Comparison of ENCODE assay signal across 1 cellular context in the genomic region with DNA sequence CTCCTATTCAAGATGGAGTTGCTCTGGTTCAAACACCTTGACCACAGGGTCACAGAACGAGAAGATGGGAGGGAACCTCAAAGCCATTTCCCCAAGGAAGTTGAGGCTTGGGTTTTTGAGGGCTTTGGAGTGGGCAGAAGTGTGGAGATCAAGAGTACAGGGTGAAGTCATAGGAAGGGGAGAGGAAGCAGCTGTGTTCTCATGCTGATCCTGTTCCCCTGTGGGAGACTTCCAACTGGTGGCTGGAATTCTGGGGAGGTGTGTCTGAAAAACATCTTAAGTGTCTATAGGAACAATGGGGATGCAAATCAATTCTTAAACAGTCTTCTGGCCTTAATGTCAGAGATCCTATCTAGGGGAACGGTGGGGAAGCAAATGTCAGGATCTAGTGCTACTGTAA.
TF ChIP-seq lines count a peak whose summit lies in the region.

No MANE protein-coding gene starts in this region.

TF ChIP-seq in GM12878, 131 proteins besides CTCF, POLR2A, EP300 and RAD21:
- TF ChIP-seq, protein P1, sequence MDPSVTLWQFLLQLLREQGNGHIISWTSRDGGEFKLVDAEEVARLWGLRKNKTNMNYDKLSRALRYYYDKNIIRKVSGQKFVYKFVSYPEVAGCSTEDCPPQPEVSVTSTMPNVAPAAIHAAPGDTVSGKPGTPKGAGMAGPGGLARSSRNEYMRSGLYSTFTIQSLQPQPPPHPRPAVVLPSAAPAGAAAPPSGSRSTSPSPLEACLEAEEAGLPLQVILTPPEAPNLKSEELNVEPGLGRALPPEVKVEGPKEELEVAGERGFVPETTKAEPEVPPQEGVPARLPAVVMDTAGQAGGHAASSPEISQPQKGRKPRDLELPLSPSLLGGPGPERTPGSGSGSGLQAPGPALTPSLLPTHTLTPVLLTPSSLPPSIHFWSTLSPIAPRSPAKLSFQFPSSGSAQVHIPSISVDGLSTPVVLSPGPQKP (IDR thresholded peaks at IDR 0.05; ENCODE audit: low read depth, low read length): no peak
- TF ChIP-seq EZH2 (IDR thresholded peaks at IDR 0.05; ENCODE audit: borderline replicate concordance, control insufficient read depth, low read depth, low read length) (no peak), RBBP5 (conservative IDR thresholded peaks at IDR 0.05) (no peak), FOXM1 (IDR thresholded peaks at IDR 0.05; ENCODE audit: low read depth, low read length) (no peak), NFXL1 (IDR thresholded peaks at IDR 0.05; ENCODE audit: borderline replicate concordance) (no peak), ZNF622 (IDR thresholded peaks at IDR 0.05) (no peak), TCF12 (IDR thresholded peaks at IDR 0.05; ENCODE audit: low read depth, low read length) (no peak), NRF1 (conservative IDR thresholded peaks at IDR 0.05; ENCODE audit: low read depth, low read length) (no peak), SREBF2 (IDR thresholded peaks at IDR 0.05; ENCODE audit: low read length) (no peak), SMAD5 (IDR thresholded peaks at IDR 0.05; ENCODE audit: low read depth) (no peak), HDGF (IDR thresholded peaks at IDR 0.05) (no peak), ZNF384 (IDR thresholded peaks at IDR 0.05; ENCODE audit: borderline replicate concordance, low read depth, low read length) (no peak), JUND (IDR thresholded peaks at IDR 0.05; ENCODE audit: low read depth, low read length) (no peak), PAX5 (IDR thresholded peaks at IDR 0.05; ENCODE audit: borderline replicate concordance, low read depth, low read length) (no peak), NBN (IDR thresholded peaks at IDR 0.05) (no peak), EED (IDR thresholded peaks at IDR 0.05; ENCODE audit: low read depth) (no peak)
- TF ChIP-seq, protein P2, sequence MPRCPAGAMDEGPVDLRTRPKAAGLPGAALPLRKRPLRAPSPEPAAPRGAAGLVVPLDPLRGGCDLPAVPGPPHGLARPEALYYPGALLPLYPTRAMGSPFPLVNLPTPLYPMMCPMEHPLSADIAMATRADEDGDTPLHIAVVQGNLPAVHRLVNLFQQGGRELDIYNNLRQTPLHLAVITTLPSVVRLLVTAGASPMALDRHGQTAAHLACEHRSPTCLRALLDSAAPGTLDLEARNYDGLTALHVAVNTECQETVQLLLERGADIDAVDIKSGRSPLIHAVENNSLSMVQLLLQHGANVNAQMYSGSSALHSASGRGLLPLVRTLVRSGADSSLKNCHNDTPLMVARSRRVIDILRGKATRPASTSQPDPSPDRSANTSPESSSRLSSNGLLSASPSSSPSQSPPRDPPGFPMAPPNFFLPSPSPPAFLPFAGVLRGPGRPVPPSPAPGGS (IDR thresholded peaks at IDR 0.05; ENCODE audit: borderline replicate concordance, insufficient read depth, low read depth, low read length, poor library complexity, severe bottlenecking): no peak
- TF ChIP-seq, protein P3, sequence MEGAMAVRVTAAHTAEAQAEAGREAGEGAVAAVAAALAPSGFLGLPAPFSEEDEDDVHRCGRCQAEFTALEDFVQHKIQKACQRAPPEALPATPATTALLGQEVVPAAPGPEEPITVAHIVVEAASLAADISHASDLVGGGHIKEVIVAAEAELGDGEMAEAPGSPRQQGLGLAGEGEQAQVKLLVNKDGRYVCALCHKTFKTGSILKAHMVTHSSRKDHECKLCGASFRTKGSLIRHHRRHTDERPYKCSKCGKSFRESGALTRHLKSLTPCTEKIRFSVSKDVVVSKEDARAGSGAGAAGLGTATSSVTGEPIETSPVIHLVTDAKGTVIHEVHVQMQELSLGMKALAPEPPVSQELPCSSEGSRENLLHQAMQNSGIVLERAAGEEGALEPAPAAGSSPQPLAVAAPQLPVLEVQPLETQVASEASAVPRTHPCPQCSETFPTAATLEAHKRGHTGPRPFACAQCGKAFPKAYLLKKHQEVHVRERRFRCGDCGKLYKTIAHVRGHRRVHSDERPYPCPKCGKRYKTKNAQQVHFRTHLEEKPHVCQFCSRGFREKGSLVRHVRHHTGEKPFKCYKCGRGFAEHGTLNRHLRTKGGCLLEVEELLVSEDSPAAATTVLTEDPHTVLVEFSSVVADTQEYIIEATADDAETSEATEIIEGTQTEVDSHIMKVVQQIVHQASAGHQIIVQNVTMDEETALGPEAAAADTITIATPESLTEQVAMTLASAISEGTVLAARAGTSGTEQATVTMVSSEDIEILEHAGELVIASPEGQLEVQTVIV (IDR thresholded peaks at IDR 0.05; ENCODE audit: borderline replicate concordance, partially characterized antibody): no peak
